ENCODE assay signal across 12 cellular contexts in the genomic region with DNA sequence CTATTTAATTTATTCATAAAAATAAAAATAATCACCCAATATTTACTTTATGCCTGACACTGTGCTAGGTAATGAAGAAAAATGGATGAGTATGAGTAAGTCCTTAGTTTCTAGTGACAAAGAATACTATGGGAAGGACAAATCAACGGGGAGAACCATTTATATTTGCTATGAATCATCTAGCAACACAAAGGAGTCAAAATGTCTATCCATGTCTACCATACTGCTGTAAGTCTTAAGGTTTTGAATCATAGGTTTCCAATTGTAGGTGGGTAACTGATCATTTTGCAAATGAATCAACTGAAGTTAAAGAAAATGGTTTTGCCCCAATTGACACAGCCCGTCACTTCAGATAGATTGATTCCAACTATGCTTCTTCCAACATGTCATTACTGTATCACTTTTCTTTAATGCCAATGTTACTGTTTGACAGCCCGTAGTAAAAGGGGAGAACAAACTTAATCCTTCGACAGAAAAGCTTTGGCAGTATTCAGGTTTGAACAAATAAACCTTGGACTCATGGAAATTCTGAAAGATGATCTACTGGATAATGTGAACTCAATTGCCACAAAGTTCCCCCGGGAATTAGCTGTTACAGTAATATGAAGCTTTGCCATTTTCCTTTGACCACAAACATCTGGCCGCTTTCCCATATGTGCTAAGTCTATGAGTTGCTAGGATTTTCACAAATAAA. TPM values are rescaled to one million over a fixed set of nuclear protein-coding genes. Genes with fewer than 3 reads are reported as not detected.
A peak's percentile ranks its signal among the peaks of the same experiment; 100 is the strongest.
DNase-seq lines count a peak whose midpoint lies in the region; ATAC-seq and TF ChIP-seq lines count a peak whose summit lies in the region.
"Had no signal": no experiment of that assay in that cellular context is flagged by ENCODE, and none has a peak within 500 bp of the region (broad histone marks: within the 10 kb centered on the region; RNA-seq: fewer than 3 reads in every experiment).

No MANE protein-coding gene starts in this region.

- DNase-seq in NCI-H1417 (lab: John Stamatoyannopoulos, UW) (peak in 2 of 3 experiments; percentile 4 to 69), NCI-H1417 treated with DMSO at 0.1 percent for 48 hours (lab: John Stamatoyannopoulos, UW) (no peak), NCI-H526 treated with DMSO at 0.1 percent for 48 hours (lab: John Stamatoyannopoulos, UW) (peak; percentile 28), epithelial cell of proximal tubule (ENCODE audit: low read depth) (peak; percentile 30), smooth muscle cell (lab: John Stamatoyannopoulos, UW; ENCODE audit: unreplicated experiment) (no peak), dorsolateral prefrontal cortex (no peak)
- DNase-seq in activated CD4-positive, alpha-beta T cell treated with anti-CD3 and anti-CD28 coated beads, Interleukin-2, amount 50 U/mL, for 4 hours, result no peak
- DNase-seq: upper lobe of left lung had no signal

- H3F3A ChIP-seq in smooth muscle cell (ENCODE audit: low read depth), result peaks cover 3% of the 10 kb centered on the region

- H3K4me2 ChIP-seq in smooth muscle cell, result peak overlapping the region; percentile 79
- H3K4me2 ChIP-seq: A549 had no signal

- peaks cover 12% of the 10 kb centered on the region for H3K4me1 ChIP-seq in smooth muscle cell (ENCODE audit: low read depth)
- H3K4me1 ChIP-seq: upper lobe of left lung had no signal

- H3K27ac ChIP-seq in smooth muscle cell (ENCODE audit: low read depth) (peak overlapping the region; percentile 94), dorsolateral prefrontal cortex (no peak overlapping the region)
- H3K27ac ChIP-seq: A549, upper lobe of left lung had no signal

- H3K79me2 ChIP-seq in smooth muscle cell (ENCODE audit: low read depth), result peaks cover 30% of the 10 kb centered on the region

- ATAC-seq in esophagus mucosa, result no peak
- ATAC-seq: A549 had no signal

- H3K36me3 ChIP-seq in smooth muscle cell (ENCODE audit: low read depth), result no peaks in the 10 kb centered on the region
- H3K36me3 ChIP-seq: upper lobe of left lung had no signal

- no peak overlapping the region for H3K4me3 ChIP-seq in epithelial cell of proximal tubule (ENCODE audit: low read depth, low read length)
- H3K4me3 ChIP-seq in smooth muscle cell, result peak overlapping the region; percentile 50
- no peak overlapping the region for H3K4me3 ChIP-seq in dorsolateral prefrontal cortex
- H3K4me3 ChIP-seq: A549, upper lobe of left lung had no signal

- H3K27me3 ChIP-seq in smooth muscle cell (ENCODE audit: low read depth) (no peaks in the 10 kb centered on the region), dorsolateral prefrontal cortex (no peaks in the 10 kb centered on the region)
- H3K27me3 ChIP-seq: upper lobe of left lung had no signal

- intact Hi-C loops in dorsolateral prefrontal cortex (cut with DNase I), result no loop called here

- peak overlapping the region; percentile 38 for H2AFZ ChIP-seq in smooth muscle cell (ENCODE audit: low read depth)

- 36% methylated on average over 6 of the region's 6 CpGs for WGBS in smooth muscle cell (ENCODE audit: low lambda C conversion rate)

- no peaks in the 10 kb centered on the region for H4K20me1 ChIP-seq in smooth muscle cell (ENCODE audit: low read depth)

- H3K9me3 ChIP-seq in smooth muscle cell (replicated peaks; ENCODE audit: low read depth), result no peaks in the 10 kb centered on the region
- H3K9me3 ChIP-seq: A549, upper lobe of left lung had no signal

- peak overlapping the region; percentile 83 for H3K9ac ChIP-seq in smooth muscle cell (ENCODE audit: low read depth)

- TF ChIP-seq CTCF in epithelial cell of proximal tubule (conservative IDR thresholded peaks at IDR 0.05; ENCODE audit: low read depth, low read length), result no peak
- TF ChIP-seq CTCF in smooth muscle cell (IDR thresholded peaks at IDR 0.05; ENCODE audit: borderline replicate concordance, insufficient read depth, poor library complexity, severe bottlenecking), result no peak
- TF ChIP-seq CTCF in dorsolateral prefrontal cortex (IDR thresholded peaks at IDR 0.05 in 54 of 56, conservative IDR thresholded peaks at IDR 0.05 in 2 of 56; ENCODE audit: low read depth in 1 of 56, partially characterized antibody in 56 of 56), result no peak

RNA-seq across cellular contexts. Expression of gene TDO2, which starts 3.2 kb away (rescaled TPM):
- not detected in 2 replicates for total RNA-seq in epithelial cell of proximal tubule
- 180 and 181 TPM in 2 replicates for total RNA-seq in smooth muscle cell
- 114 and 151 TPM in 2 replicates for polyA plus RNA-seq in smooth muscle cell
- total RNA-seq in dorsolateral prefrontal cortex, result 1 to 10 TPM in 119 of 120 experiments, under 1 TPM in 1; 0.88 to 9.1 (median 3.4) TPM
- 0.40 TPM for total RNA-seq in esophagus mucosa

RNA-seq across cellular contexts. Expression of gene ASIC5, which starts 40.6 kb away (rescaled TPM):
- total RNA-seq in epithelial cell of proximal tubule (not detected in 2 replicates), smooth muscle cell (not detected in 2 replicates), dorsolateral prefrontal cortex (not detected), esophagus mucosa (not detected)
- not detected in 2 replicates for polyA plus RNA-seq in smooth muscle cell
- total RNA-seq: lower leg skin, NCI-H460, upper lobe of left lung had no signal
- polyA plus RNA-seq: A549 had no signal

RNA-seq across cellular contexts. Expression of gene CTSO, which starts 47.0 kb away (rescaled TPM):
- total RNA-seq in epithelial cell of proximal tubule (4.1 and 6.5 TPM in 2 replicates), smooth muscle cell (19.2 and 19.7 TPM in 2 replicates), dorsolateral prefrontal cortex (10 to 100 TPM in 74 of 120 experiments, 1 to 10 TPM in 46; 3.4 to 19.4 (median 10.6) TPM), esophagus mucosa (2.4 TPM)
- polyA plus RNA-seq in smooth muscle cell, result 12.4 and 15.4 TPM in 2 replicates

Comparison
In these comparisons a context has a peak if more than half of its experiments do, and no peak if none do; other contexts are left out.
1. DNase-seq: peak in NCI-H1417 (2 of 3), NCI-H526 treated with DMSO at 0.1 percent for 48 hours (single experiment) and epithelial cell of proximal tubule (single experiment); none in NCI-H1417 treated with DMSO at 0.1 percent for 48 hours (single experiment), smooth muscle cell (single experiment), dorsolateral prefrontal cortex (0 of 10) and activated CD4-positive, alpha-beta T cell treated with anti-CD3 and anti-CD28 coated beads, Interleukin-2, amount 50 U/mL, for 4 hours (0 of 2).
2. RNA of gene TDO2, which starts 3.2 kb away (total RNA-seq): 180 to 181 TPM in smooth muscle cell; 0.88 to 9.1 TPM in dorsolateral prefrontal cortex, 0.40 TPM in esophagus mucosa (single experiment) and not detected in epithelial cell of proximal tubule; every median in the first group is over 10 times any median in the second.